Comparison of ENCODE assay signal across 23 cellular contexts in the genomic region with DNA sequence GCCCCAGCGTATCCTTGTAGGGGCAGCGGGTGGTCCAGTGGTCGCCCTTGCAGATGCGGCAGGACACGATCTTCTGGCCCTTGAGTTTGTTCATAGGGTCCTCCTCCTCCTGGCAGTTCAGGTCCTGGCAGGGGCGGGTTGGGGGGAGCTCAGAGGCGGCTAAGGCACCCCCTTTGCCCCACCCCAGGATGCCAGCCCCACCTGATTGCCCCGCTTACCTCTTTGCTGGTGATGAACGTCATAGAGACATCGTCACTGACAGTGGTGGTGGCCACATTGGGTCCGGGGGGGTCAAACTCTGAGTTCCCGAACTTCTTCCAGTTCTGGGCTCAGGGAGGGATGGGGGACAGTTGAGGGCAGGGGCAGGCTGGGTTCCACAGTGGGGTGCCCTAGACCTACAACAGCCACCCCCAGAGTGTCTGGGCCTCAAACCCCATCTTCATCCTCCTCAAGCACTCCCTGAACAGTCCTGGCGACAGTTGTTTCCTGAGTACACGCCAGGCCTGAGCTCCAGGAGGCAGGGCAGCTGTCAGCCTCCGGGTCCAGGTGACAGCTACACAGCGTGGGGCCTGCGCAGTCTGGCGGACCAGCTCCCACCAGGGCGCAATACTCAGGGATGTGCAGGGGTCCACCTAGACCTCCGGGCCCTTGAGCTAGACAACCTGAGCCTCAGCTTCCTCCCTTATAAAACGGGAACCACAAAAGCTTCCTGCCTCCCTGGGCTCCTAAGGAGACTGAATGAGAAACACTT. TPM values are rescaled to one million over a fixed set of nuclear protein-coding genes. Genes with fewer than 3 reads are reported as not detected.
DNase-seq lines count a peak whose midpoint lies in the region; ATAC-seq, FAIRE-seq and TF ChIP-seq lines count a peak whose summit lies in the region.
"Had no signal": no experiment of that assay in that cellular context is flagged by ENCODE, and none has a peak within 500 bp of the region (broad histone marks: within the 10 kb centered on the region; RNA-seq: fewer than 3 reads in every experiment).

No MANE protein-coding gene starts in this region.

- FAIRE-seq in GM12878 (lab: Jason Lieb, UNC), result no peak
- FAIRE-seq: GM12892, urothelium cell line had no signal

- peaks cover 23% of the 10 kb centered on the region for H3K4me1 Mint-ChIP-seq in CD4-positive, alpha-beta T cell (ENCODE audit: low read depth)
- H3K4me1 Mint-ChIP-seq in IgD-negative memory B cell, result peaks cover 15 to 16% (median 16%) of the 10 kb centered on the region in 3 donors

- H3K9me3 Mint-ChIP-seq in CD4-positive, alpha-beta T cell, result no peaks in the 10 kb centered on the region
- no peaks in the 10 kb centered on the region for H3K9me3 Mint-ChIP-seq in IgD-negative memory B cell
- H3K9me3 Mint-ChIP-seq: activated naive CD4-positive, alpha-beta T cell treated with anti-CD3 and anti-CD28 coated beads, Interleukin-2, amount 50 U/mL, for 72 hours had no signal

- in situ Hi-C loops in GM12878 (cut with MboI), result no loop called here

- no peaks in the 10 kb centered on the region for H3K9me3 ChIP-seq in CD4-positive, alpha-beta T cell (ENCODE audit: control insufficient read depth, low read length)
- H3K9me3 ChIP-seq in GM12878 (replicated peaks; ENCODE audit: control insufficient read depth, insufficient read depth, low read length) (no peaks in the 10 kb centered on the region), osteoblast (ENCODE audit: low read depth, low read length) (no peaks in the 10 kb centered on the region)
- H3K9me3 ChIP-seq: esophagus squamous epithelium, SJSA1 had no signal

- CTCF ChIA-PET in CD4-positive, alpha-beta T cell (lab: Charles Lee), result interaction anchor here (0.7 kb wide), 1 partner anchor 153 kb away, joined by 3 read pairs; no protein-coding TSS in a partner anchor
- CTCF ChIA-PET in GM12878 (lab: Yijun Ruan, JAX), result interaction anchor here (1.3 to 4.9 kb wide), 3 partner anchors 19 to 184 kb away, joined by 3 to 39 read pairs (median 8); no protein-coding TSS in a partner anchor

- peak overlapping the region; percentile 75 for H3K4me3 Mint-ChIP-seq in CD4-positive, alpha-beta T cell
- peak overlapping the region in 3 of 4 donors; percentile 23 to 84 (median 41) for H3K4me3 Mint-ChIP-seq in IgD-negative memory B cell

- H2AFZ ChIP-seq in GM12878 (ENCODE audit: control insufficient read depth, low read depth, low read length) (no peak overlapping the region), osteoblast (ENCODE audit: low read length) (no peak overlapping the region)
- H2AFZ ChIP-seq: parathyroid adenoma had no signal

- H3K27ac Mint-ChIP-seq in CD4-positive, alpha-beta T cell, result peak overlapping the region; percentile 63
- H3K27ac Mint-ChIP-seq in IgD-negative memory B cell, result peak overlapping the region in 1 of 3 donors; percentile 83

- no peak for TF ChIP-seq EP300 in GM12878 (IDR thresholded peaks at IDR 0.05; ENCODE audit: borderline replicate concordance in 1 of 2, control insufficient read depth in 1 of 2, low read depth in 2 of 2, low read length in 2 of 2)

- SMC1A ChIA-PET in GM12878 (lab: Charles Lee; ENCODE audit: uncharacterized antibody, unreplicated experiment), result interaction anchor here (1.2 to 11.4 kb wide), 3 partner anchors 17 to 271 kb away, joined by 3 to 150 read pairs (median 4); partner anchors contain the start of gene ANGPTL6

- no peaks in the 10 kb centered on the region for H4K20me1 ChIP-seq in GM12878 (ENCODE audit: control insufficient read depth, insufficient read depth)
- H4K20me1 ChIP-seq in osteoblast (ENCODE audit: insufficient read depth, low read length), result peaks cover 14% of the 10 kb centered on the region

- POLR2A ChIA-PET in CD4-positive, alpha-beta T cell (lab: Charles Lee), result interaction anchor here (0.9 to 6.4 kb wide), 5 partner anchors 11 to 26 kb away, joined by 3 to 55 read pairs (median 6); partner anchors contain the start of gene PPAN
- POLR2A ChIA-PET in GM12878 (lab: Charles Lee), result interaction anchor here (0.5 to 1.8 kb wide), 8 partner anchors 10 to 245 kb away, joined by 3 to 11 read pairs (median 4); partner anchors contain the start of genes MRPL4 and PPAN

- TF ChIP-seq POLR2A in GM12878 (IDR thresholded peaks at IDR 0.05; ENCODE audit: low read depth, low read length), result peak; percentile 27

- BruUV-seq in GM12878 (replicated peaks; lab: Mats Ljungman, UMichigan), result no TSS peak

- H3K79me2 ChIP-seq in GM12878 (ENCODE audit: control insufficient read depth, insufficient read depth, low read length), result peaks cover 26% of the 10 kb centered on the region
- peaks cover 27% of the 10 kb centered on the region for H3K79me2 ChIP-seq in osteoblast (ENCODE audit: insufficient read depth, low read length)

- no peak for TF ChIP-seq CTCF in CD4-positive, alpha-beta T cell (IDR thresholded peaks at IDR 0.05)
- TF ChIP-seq CTCF in GM12878 (IDR thresholded peaks at IDR 0.05 in 2 of 3, conservative IDR thresholded peaks at IDR 0.05 in 1 of 3; ENCODE audit: control insufficient read depth in 2 of 3, extremely low read depth in 1 of 3, insufficient read depth in 1 of 3, low read depth in 3 of 3, low read length in 3 of 3), result no peak
- no peak for TF ChIP-seq CTCF in osteoblast (IDR thresholded peaks at IDR 0.05; ENCODE audit: extremely low read depth, low read depth, low read length)

- no peak overlapping the region for H3K9ac ChIP-seq in GM12878 (ENCODE audit: control insufficient read depth, insufficient read depth, low read length)
- H3K9ac ChIP-seq: parathyroid adenoma had no signal

- WGBS in GM12878 (ENCODE audit: insufficient coverage, insufficient replicate concordance, low lambda C conversion rate, missing lambda C conversion rate), result 88% methylated on average over 21 of the region's 21 CpGs

- no peak for DNase-seq in CD4-positive, alpha-beta T cell
- DNase-seq in GM12878 (ENCODE audit: low read depth, low spot score), result no peak
- DNase-seq in osteoblast (ENCODE audit: insufficient read length, low spot score, missing footprints), result peak; percentile 49
- no peak for DNase-seq in NK-92 (lab: John Stamatoyannopoulos, UW; ENCODE audit: unreplicated experiment)
- DNase-seq in HuH-7.5 (ENCODE audit: low spot score), result no peak
- DNase-seq: brain microvascular endothelial cell; esophagus squamous epithelium; GF-D8; Kasumi-1; left ventricle myocardium superior; NCI-H1436; NCI-H2171 treated with DMSO at 0.1 percent for 48 hours; NCI-H774; PC-3; stimulated activated CD4-positive, alpha-beta T cell treated with anti-CD3 and anti-CD28 coated beads, Interleukin-2, amount 100 ng/mL, for 48 hours; T-helper 9 cell had no signal

- no peak overlapping the region for H3K27ac ChIP-seq in CD4-positive, alpha-beta T cell (ENCODE audit: low read depth, low read length)
- no peak overlapping the region for H3K27ac ChIP-seq in GM12878 (ENCODE audit: control insufficient read depth, insufficient read depth)
- H3K27ac ChIP-seq in osteoblast (ENCODE audit: low read depth, low read length), result no peak overlapping the region
- H3K27ac ChIP-seq: brain microvascular endothelial cell, esophagus squamous epithelium, parathyroid adenoma, SJSA1 had no signal

- no peak for TF ChIP-seq RAD21 in GM12878 (IDR thresholded peaks at IDR 0.05; ENCODE audit: insufficient read depth, low read depth, low read length)

- peaks cover 58% of the 10 kb centered on the region for H3K36me3 Mint-ChIP-seq in CD4-positive, alpha-beta T cell (ENCODE audit: low read depth)
- H3K36me3 Mint-ChIP-seq in IgD-negative memory B cell, result peaks cover 5% of the 10 kb centered on the region

- H3K27me3 ChIP-seq in CD4-positive, alpha-beta T cell (ENCODE audit: control insufficient read depth, insufficient read depth, low read length), result no peaks in the 10 kb centered on the region
- H3K27me3 ChIP-seq in GM12878 (replicated peaks in 1 of 2; ENCODE audit: control insufficient read depth in 2 of 2, insufficient read depth in 2 of 2, low read length in 1 of 2) (no peaks in the 10 kb centered on the region), osteoblast (ENCODE audit: insufficient read depth, low read length) (no peaks in the 10 kb centered on the region)
- H3K27me3 ChIP-seq: brain microvascular endothelial cell, esophagus squamous epithelium, SJSA1 had no signal

- no peak overlapping the region for H3K4me2 ChIP-seq in GM12878 (ENCODE audit: control insufficient read depth, insufficient read depth)
- H3K4me2 ChIP-seq in osteoblast (ENCODE audit: insufficient read depth, low read length), result no peak overlapping the region

- intact Hi-C loops in CD4-positive, alpha-beta T cell (cut with DNase I, micrococcal nuclease), result no loop called here
- intact Hi-C loops in GM12878 (cut with micrococcal nuclease; ENCODE audit: unreplicated experiment), result no loop called here

- H3K4me3 ChIP-seq in GM12878 (no peak overlapping the region), osteoblast (ENCODE audit: insufficient read depth, low read length) (no peak overlapping the region)
- H3K4me3 ChIP-seq: esophagus squamous epithelium, SJSA1 had no signal

- H3K4me1 ChIP-seq in GM12878 (ENCODE audit: control insufficient read depth, insufficient read depth, low read length) (peaks cover 11% of the 10 kb centered on the region), osteoblast (ENCODE audit: insufficient read depth, low read length) (peaks cover 24% of the 10 kb centered on the region)
- H3K4me1 ChIP-seq: parathyroid adenoma had no signal

- RAD21 ChIA-PET in GM12878 (lab: Charles Lee; ENCODE audit: unreplicated experiment), result interaction anchor here (0.9 to 8.6 kb wide), 4 partner anchors 17 to 135 kb away, joined by 3 to 166 read pairs (median 4); partner anchors contain the start of genes ANGPTL6 and MRPL4

- H3K36me3 ChIP-seq in GM12878 (ENCODE audit: control insufficient read depth in 2 of 2, insufficient read depth in 2 of 2, low read length in 1 of 2) (peaks cover 4 to 34% of the 10 kb centered on the region in 2 experiments; a peak in 3 of 4 replicates), osteoblast (ENCODE audit: insufficient read depth, low read length) (peaks cover 41% of the 10 kb centered on the region)

- peaks cover 4% of the 10 kb centered on the region for H3K27me3 Mint-ChIP-seq in CD4-positive, alpha-beta T cell
- peaks cover 2% of the 10 kb centered on the region for H3K27me3 Mint-ChIP-seq in IgD-negative memory B cell

- no peak for ATAC-seq in CD4-positive, alpha-beta T cell (ENCODE audit: poor library complexity)
- ATAC-seq in GM12878 (no peak), HG02759 (IDR thresholded peaks at IDR 0.05; ENCODE audit: unreplicated experiment) (no peak)
- ATAC-seq: activated naive CD4-positive, alpha-beta T cell treated with anti-CD3 and anti-CD28 coated beads, Interleukin-2, amount 50 U/mL, for 72 hours; left ventricle myocardium superior; PC-3 had no signal

RNA-seq across cellular contexts. Expression of gene EIF3G, which starts 2.7 kb away (rescaled TPM):
- total RNA-seq in CD4-positive, alpha-beta T cell, result 100 to 1,000 TPM; 328 to 343 TPM
- polyA plus RNA-seq in IgD-negative memory B cell (214 TPM), GM12878 (2011; rRNA removed) (101 and 119 TPM in 2 replicates), GM12878 (2014; fragmentation: Illumina TruSeq; extraction: Trizol) (132 and 219 TPM in 2 replicates), GM12878 (2014; fragmentation: Nextera tagmentation; extraction: Ambion mirVana) (10 to 100 TPM; 28.0 to 48.5 TPM), GM12878 (2014; rRNA removed) (284 and 299 TPM in 2 replicates), GM12878 (2016; fragmentation: Nextera tagmentation; extraction: Ambion mirVana) (100 to 1,000 TPM; 201 to 225 TPM)
- total RNA-seq in GM12878 (2013; cell fraction: nucleolus; rRNA removed), result 95.9 and 98.0 TPM in 2 replicates
- total RNA-seq in GM12878 (2014; rRNA removed) (356 and 362 TPM in 2 replicates), GM12878 (2014; rRNA removed; fragmentation: Illumina TruSeq; extraction: Trizol) (187 and 220 TPM in 2 replicates), GM12878 (2021) (303 and 318 TPM in 2 replicates), osteoblast (226 and 252 TPM in 2 replicates)
- 79.2 TPM for polyA plus RNA-seq in GM12878 (2011; ENCODE audit: low read depth)
- 166 and 220 TPM in 2 replicates for polyA plus RNA-seq in GM12878 (2011; cell fraction: cytosol; rRNA removed)
- 377 and 479 TPM in 2 replicates for polyA plus RNA-seq in GM12878 (2011; cell fraction: nucleus; rRNA removed)
- 208 and 240 TPM in 2 replicates for polyA plus RNA-seq in GM12878 (2012)
- polyA minus RNA-seq in GM12878 (2011; rRNA and poly(A)+ RNA removed), result 45.5 and 84.7 TPM in 2 replicates
- 47.4 and 49.3 TPM in 2 replicates for polyA minus RNA-seq in GM12878 (2011; cell fraction: cytosol; rRNA and poly(A)+ RNA removed)
- polyA minus RNA-seq in GM12878 (2011; cell fraction: nucleus; rRNA and poly(A)+ RNA removed), result 61.5 and 116 TPM in 2 replicates

RNA-seq across cellular contexts. Expression of gene P2RY11, which starts 5.5 kb away (rescaled TPM):
- 10 to 100 TPM; 88.5 to 93.9 TPM for total RNA-seq in CD4-positive, alpha-beta T cell
- polyA plus RNA-seq in IgD-negative memory B cell (3.3 TPM), GM12878 (2011; rRNA removed) (12.5 and 26.5 TPM in 2 replicates), GM12878 (2014; fragmentation: Illumina TruSeq; extraction: Trizol) (1.2 and 4.9 TPM in 2 replicates), GM12878 (2014; fragmentation: Nextera tagmentation; extraction: Ambion mirVana) (under 1 TPM; 0.14 to 0.57 TPM), GM12878 (2014; rRNA removed) (32.5 and 39.0 TPM in 2 replicates), GM12878 (2016; fragmentation: Nextera tagmentation; extraction: Ambion mirVana) (1 to 10 TPM; 6.7 to 7.0 TPM)
- 57.8 and 61.7 TPM in 2 replicates for total RNA-seq in GM12878 (2013; cell fraction: nucleolus; rRNA removed)
- total RNA-seq in GM12878 (2014; rRNA removed) (11.4 and 17.4 TPM in 2 replicates), GM12878 (2014; rRNA removed; fragmentation: Illumina TruSeq; extraction: Trizol) (7.4 and 8.2 TPM in 2 replicates), GM12878 (2021) (42.0 and 46.5 TPM in 2 replicates), osteoblast (2.1 and 2.2 TPM in 2 replicates)
- 5.0 TPM for polyA plus RNA-seq in GM12878 (2011; ENCODE audit: low read depth)
- 44.1 and 69.0 TPM in 2 replicates for polyA plus RNA-seq in GM12878 (2011; cell fraction: cytosol; rRNA removed)
- 81.5 and 114 TPM in 2 replicates for polyA plus RNA-seq in GM12878 (2011; cell fraction: nucleus; rRNA removed)
- 28.3 and 37.9 TPM in 2 replicates for polyA plus RNA-seq in GM12878 (2012)
- 16.9 and 49.7 TPM in 2 replicates for polyA minus RNA-seq in GM12878 (2011; rRNA and poly(A)+ RNA removed)
- 22.1 and 26.3 TPM in 2 replicates for polyA minus RNA-seq in GM12878 (2011; cell fraction: cytosol; rRNA and poly(A)+ RNA removed)
- 8.6 and 28.3 TPM in 2 replicates for polyA minus RNA-seq in GM12878 (2011; cell fraction: nucleus; rRNA and poly(A)+ RNA removed)

RNA-seq across cellular contexts. Expression of gene PPAN, which starts 10.9 kb away (rescaled TPM):
- total RNA-seq in CD4-positive, alpha-beta T cell, result 100 to 1,000 TPM; 119 to 127 TPM
- 37.5 TPM for polyA plus RNA-seq in IgD-negative memory B cell
- total RNA-seq in GM12878 (2013; cell fraction: nucleolus; rRNA removed), result 135 and 145 TPM in 2 replicates
- total RNA-seq in GM12878 (2014; rRNA removed), result 96.5 and 123 TPM in 2 replicates
- total RNA-seq in GM12878 (2014; rRNA removed; fragmentation: Illumina TruSeq; extraction: Trizol), result 67.6 and 68.9 TPM in 2 replicates
- total RNA-seq in GM12878 (2021), result 147 and 165 TPM in 2 replicates
- 26.9 TPM for polyA plus RNA-seq in GM12878 (2011; ENCODE audit: low read depth)
- 40.1 and 92.2 TPM in 2 replicates for polyA plus RNA-seq in GM12878 (2011; rRNA removed)
- polyA plus RNA-seq in GM12878 (2011; cell fraction: cytosol; rRNA removed), result 92.2 and 132 TPM in 2 replicates
- polyA plus RNA-seq in GM12878 (2011; cell fraction: nucleus; rRNA removed), result 173 and 212 TPM in 2 replicates
- 78.6 and 81.6 TPM in 2 replicates for polyA plus RNA-seq in GM12878 (2012)
- polyA plus RNA-seq in GM12878 (2014; fragmentation: Illumina TruSeq; extraction: Trizol), result 20.3 and 65.0 TPM in 2 replicates
- 1 to 10 TPM; 2.1 to 7.6 TPM for polyA plus RNA-seq in GM12878 (2014; fragmentation: Nextera tagmentation; extraction: Ambion mirVana)
- 149 and 196 TPM in 2 replicates for polyA plus RNA-seq in GM12878 (2014; rRNA removed)
- 100 to 1,000 TPM; 163 to 171 TPM for polyA plus RNA-seq in GM12878 (2016; fragmentation: Nextera tagmentation; extraction: Ambion mirVana)
- 113 and 176 TPM in 2 replicates for polyA minus RNA-seq in GM12878 (2011; rRNA and poly(A)+ RNA removed)
- polyA minus RNA-seq in GM12878 (2011; cell fraction: cytosol; rRNA and poly(A)+ RNA removed), result 70.0 and 73.4 TPM in 2 replicates
- 69.6 and 130 TPM in 2 replicates for polyA minus RNA-seq in GM12878 (2011; cell fraction: nucleus; rRNA and poly(A)+ RNA removed)
- 19.2 and 20.9 TPM in 2 replicates for total RNA-seq in osteoblast

RNA-seq across cellular contexts. Expression of gene ANGPTL6, which starts 14.6 kb away (rescaled TPM):
- total RNA-seq in CD4-positive, alpha-beta T cell, result under 1 TPM; 0.61 to 0.63 TPM
- polyA plus RNA-seq in IgD-negative memory B cell (1.3 TPM), GM12878 (2011; rRNA removed) (10.5 and 23.6 TPM in 2 replicates), GM12878 (2014; fragmentation: Illumina TruSeq; extraction: Trizol) (2.3 and 6.6 TPM in 2 replicates), GM12878 (2014; fragmentation: Nextera tagmentation; extraction: Ambion mirVana) (under 1 TPM; 0.45 to 0.90 TPM), GM12878 (2014; rRNA removed) (18.3 and 18.9 TPM in 2 replicates), GM12878 (2016; fragmentation: Nextera tagmentation; extraction: Ambion mirVana) (1 to 10 TPM; 1.3 to 4.9 TPM)
- 38.8 and 41.4 TPM in 2 replicates for total RNA-seq in GM12878 (2013; cell fraction: nucleolus; rRNA removed)
- total RNA-seq in GM12878 (2014; rRNA removed) (13.1 and 17.4 TPM in 2 replicates), GM12878 (2014; rRNA removed; fragmentation: Illumina TruSeq; extraction: Trizol) (6.0 and 7.2 TPM in 2 replicates), GM12878 (2021) (16.5 and 16.8 TPM in 2 replicates), osteoblast (not detected in 2 replicates)
- polyA plus RNA-seq in GM12878 (2011; ENCODE audit: low read depth), result 11.7 TPM
- 40.4 and 48.7 TPM in 2 replicates for polyA plus RNA-seq in GM12878 (2011; cell fraction: cytosol; rRNA removed)
- polyA plus RNA-seq in GM12878 (2011; cell fraction: nucleus; rRNA removed), result 150 and 154 TPM in 2 replicates
- polyA plus RNA-seq in GM12878 (2012), result 23.2 and 29.6 TPM in 2 replicates
- polyA minus RNA-seq in GM12878 (2011; rRNA and poly(A)+ RNA removed), result 7.7 and 16.2 TPM in 2 replicates
- polyA minus RNA-seq in GM12878 (2011; cell fraction: cytosol; rRNA and poly(A)+ RNA removed), result 8.8 and 10.2 TPM in 2 replicates
- 8.5 and 16.2 TPM in 2 replicates for polyA minus RNA-seq in GM12878 (2011; cell fraction: nucleus; rRNA and poly(A)+ RNA removed)
- total RNA-seq: left ventricle myocardium superior had no signal

RNA-seq across cellular contexts. Expression of gene SHFL, which starts 30.9 kb away (rescaled TPM):
- 10 to 100 TPM; 58.5 to 61.7 TPM for total RNA-seq in CD4-positive, alpha-beta T cell
- polyA plus RNA-seq in IgD-negative memory B cell (63.2 TPM), GM12878 (2011; rRNA removed) (53.1 and 63.7 TPM in 2 replicates), GM12878 (2014; fragmentation: Illumina TruSeq; extraction: Trizol) (41.7 and 49.6 TPM in 2 replicates), GM12878 (2014; fragmentation: Nextera tagmentation; extraction: Ambion mirVana) (10 to 100 TPM in 1 of 2 experiments, 1 to 10 TPM in 1; 8.0 to 18.3 TPM), GM12878 (2014; rRNA removed) (83.8 and 83.9 TPM in 2 replicates), GM12878 (2016; fragmentation: Nextera tagmentation; extraction: Ambion mirVana) (10 to 100 TPM; 33.6 to 36.8 TPM)
- 59.9 and 73.5 TPM in 2 replicates for total RNA-seq in GM12878 (2013; cell fraction: nucleolus; rRNA removed)
- total RNA-seq in GM12878 (2014; rRNA removed) (44.6 and 45.4 TPM in 2 replicates), GM12878 (2014; rRNA removed; fragmentation: Illumina TruSeq; extraction: Trizol) (30.5 and 30.7 TPM in 2 replicates), GM12878 (2021) (51.7 and 57.9 TPM in 2 replicates), osteoblast (20.6 and 22.4 TPM in 2 replicates)
- polyA plus RNA-seq in GM12878 (2011; ENCODE audit: low read depth), result 39.3 TPM
- polyA plus RNA-seq in GM12878 (2011; cell fraction: cytosol; rRNA removed), result 68.1 and 104 TPM in 2 replicates
- polyA plus RNA-seq in GM12878 (2011; cell fraction: nucleus; rRNA removed), result 400 and 422 TPM in 2 replicates
- 71.2 and 100 TPM in 2 replicates for polyA plus RNA-seq in GM12878 (2012)
- polyA minus RNA-seq in GM12878 (2011; rRNA and poly(A)+ RNA removed), result 34.3 and 50.4 TPM in 2 replicates
- 16.6 and 22.1 TPM in 2 replicates for polyA minus RNA-seq in GM12878 (2011; cell fraction: cytosol; rRNA and poly(A)+ RNA removed)
- polyA minus RNA-seq in GM12878 (2011; cell fraction: nucleus; rRNA and poly(A)+ RNA removed), result 40.0 and 54.8 TPM in 2 replicates
